ENCODE assay signal across 9 cellular contexts in genomic region chr2:20641123-20641985, GRCh38. TPM values are rescaled to one million over a fixed set of nuclear protein-coding genes. Genes with fewer than 3 reads are reported as not detected.
A peak's percentile ranks its signal among the peaks of the same experiment; 100 is the strongest.
DNase-seq lines count a peak whose midpoint lies in the region; ATAC-seq and TF ChIP-seq lines count a peak whose summit lies in the region.
"Had no signal": no experiment of that assay in that cellular context is flagged by ENCODE, and none has a peak within 500 bp of the region (broad histone marks: within the 10 kb centered on the region; RNA-seq: fewer than 3 reads in every experiment).

No MANE protein-coding gene starts in this region.

- peak overlapping the region in 8 of 11 experiments; percentile 28 to 70 (median 53); a peak in 14 of 22 replicates for H3K4me2 ChIP-seq in BLaER1 treated with 17β-estradiol and CSF1 and Interleukin-3, amounts not matched to agents 10 nM and 100 nM

- DNase-seq in amniotic epithelial cell (ENCODE audit: low read depth): peak; percentile 93
- DNase-seq in fibroblast of the aortic adventitia (ENCODE audit: low read depth): peak; percentile 74
- DNase-seq in ovary: peak in 1 of 5 donors; percentile 43
- DNase-seq in erythroblast (lab: John Stamatoyannopoulos, UW): no peak
- no peak for DNase-seq in SKM-1 treated with dmso at 0.1 percent for 144 hours (lab: John Stamatoyannopoulos, UW; ENCODE audit: unreplicated experiment)
- DNase-seq in central memory CD4-positive, alpha-beta T cell: no peak

- ATAC-seq in HG03095 (IDR thresholded peaks at IDR 0.05; ENCODE audit: unreplicated experiment): no peak

- H4K20me1 ChIP-seq in BLaER1 treated with 17β-estradiol and CSF1 and Interleukin-3, amounts not matched to agents 10 nM and 100 nM: peaks cover 17 to 90% (median 23%) of the 10 kb centered on the region in 11 experiments; a peak in 17 of 22 replicates

- WGBS in ovary, 3 donors: 77 to 81% (median 81%) methylated on average over 23 of the region's 23 CpGs

- TF ChIP-seq EP300 in ovary (IDR thresholded peaks at IDR 0.05): peak; percentile 57

- H3K4me1 ChIP-seq in BLaER1 treated with 17β-estradiol and CSF1 and Interleukin-3, amounts not matched to agents 10 nM and 100 nM: peaks cover 6 to 46% (median 29%) of the 10 kb centered on the region in 10 experiments; a peak in 18 of 20 replicates
- H3K4me1 ChIP-seq in ovary (ENCODE audit: insufficient read depth): peaks cover 3% of the 10 kb centered on the region

- no peak overlapping the region for H3K27ac ChIP-seq in BLaER1 treated with 17β-estradiol and CSF1 and Interleukin-3, amounts not matched to agents 10 nM and 100 nM
- H3K27ac ChIP-seq in ovary: no peak overlapping the region

- TF ChIP-seq CTCF in fibroblast of the aortic adventitia (IDR thresholded peaks at IDR 0.05; ENCODE audit: insufficient read depth, low read length) (no peak), ovary (IDR thresholded peaks at IDR 0.05) (no peak)

- TF ChIP-seq POLR2A in ovary (IDR thresholded peaks at IDR 0.05) (no peak), erythroblast (IDR thresholded peaks at IDR 0.05; ENCODE audit: low read length) (no peak)

- no peaks in the 10 kb centered on the region for H3K27me3 ChIP-seq in BLaER1 treated with 17β-estradiol and CSF1 and Interleukin-3, amounts not matched to agents 10 nM and 100 nM
- no peaks in the 10 kb centered on the region for H3K27me3 ChIP-seq in ovary

- H3K36me3 ChIP-seq in BLaER1 treated with 17β-estradiol and CSF1 and Interleukin-3, amounts not matched to agents 10 nM and 100 nM: peaks cover 0 to 98% (median 24%) of the 10 kb centered on the region in 11 experiments; a peak in 15 of 22 replicates
- H3K36me3 ChIP-seq in ovary: no peaks in the 10 kb centered on the region

- H3K4me3 ChIP-seq in BLaER1 treated with 17β-estradiol and CSF1 and Interleukin-3, amounts not matched to agents 10 nM and 100 nM: no peak overlapping the region
- H3K4me3 ChIP-seq in fibroblast of the aortic adventitia (ENCODE audit: low read depth, low read length) (no peak overlapping the region), ovary (no peak overlapping the region)

- H3K9me3 ChIP-seq in BLaER1 treated with 17β-estradiol and CSF1 and Interleukin-3, amounts not matched to agents 10 nM and 100 nM (replicated peaks in 1 of 11): no peaks in the 10 kb centered on the region
- H3K9me3 ChIP-seq in ovary: no peaks in the 10 kb centered on the region

- peak overlapping the region in 4 of 11 experiments; percentile 4 to 49 (median 40); a peak in 4 of 22 replicates for H3K9ac ChIP-seq in BLaER1 treated with 17β-estradiol and CSF1 and Interleukin-3, amounts not matched to agents 10 nM and 100 nM

- intact Hi-C loops in ovary (cut with DNase I): loop anchor here in 1 of 4 donors (5.0 kb wide), 1 partner anchor 264 kb away; no protein-coding TSS in a partner anchor

RNA-seq across cellular contexts. Expression of gene HS1BP3, which starts 9.5 kb away (rescaled TPM):
- total RNA-seq in fibroblast of the aortic adventitia (ENCODE audit: low replicate concordance) (23.0 and 28.4 TPM in 2 replicates), ovary (10 to 100 TPM; 12.8 to 24.4 (median 22.4) TPM)
- 10 to 100 TPM; 12.0 to 22.2 TPM for polyA plus RNA-seq in ovary

RNA-seq across cellular contexts. Expression of gene GDF7, which starts 25.6 kb away (rescaled TPM):
- under 0.01 TPM in 1 of 2 replicates, not detected in the other for total RNA-seq in fibroblast of the aortic adventitia (ENCODE audit: low replicate concordance)
- total RNA-seq in ovary: 1 to 10 TPM in 1 of 7 donors, under 1 TPM in 6; 0.11 to 1.7 (median 0.48) TPM
- under 1 TPM; 0.21 to 0.83 TPM for polyA plus RNA-seq in ovary
- total RNA-seq: myocyte had no signal

Comparison
In these comparisons a context has a peak if more than half of its experiments do, and no peak if none do; other contexts are left out.
1. DNase-seq: peak in amniotic epithelial cell (single experiment) and fibroblast of the aortic adventitia (single experiment); none in erythroblast (0 of 2), SKM-1 treated with dmso at 0.1 percent for 144 hours (single experiment) and central memory CD4-positive, alpha-beta T cell (single experiment).